In genomic region chr14:94681300-94682060, GRCh38 we compare ENCODE assay signal across 8 cellular contexts.
A peak's percentile ranks its signal among the peaks of the same experiment; 100 is the strongest.
DNase-seq lines count a peak whose midpoint lies in the region; ATAC-seq and TF ChIP-seq lines count a peak whose summit lies in the region.

No MANE protein-coding gene starts in this region.

- H3K27me3 Mint-ChIP-seq in neural crest cell (ENCODE audit: low read depth) = peaks cover 5% of the 10 kb centered on the region

- no peaks in the 10 kb centered on the region for H3K4me1 ChIP-seq in breast epithelium

- no peak for TF ChIP-seq POLR2A in breast epithelium (IDR thresholded peaks at IDR 0.05)

- H3K4me3 Mint-ChIP-seq in neural crest cell = no peak overlapping the region

- DNase-seq in ELF-1 (ENCODE audit: low read depth, low spot score) (peak; percentile 86), LNCaP clone FGC (ENCODE audit: low read depth) (peak; percentile 61), breast epithelium (ENCODE audit: low spot score in 2 of 2) (peak in 1 of 2 donors; percentile 27), neural crest cell (ENCODE audit: low read depth, low spot score) (no peak), NK-92 (lab: John Stamatoyannopoulos, UW; ENCODE audit: unreplicated experiment) (no peak), GM19238 (ENCODE audit: insufficient read length, low spot score) (no peak), SKM-1 (lab: John Stamatoyannopoulos, UW; ENCODE audit: unreplicated experiment) (no peak)

- no peak overlapping the region for H3K27ac Mint-ChIP-seq in neural crest cell (ENCODE audit: unreplicated experiment)

- no peaks in the 10 kb centered on the region for H3K36me3 ChIP-seq in breast epithelium

- H3K27me3 ChIP-seq in breast epithelium = no peaks in the 10 kb centered on the region

- ATAC-seq in GM19023 (IDR thresholded peaks at IDR 0.05; ENCODE audit: unreplicated experiment) = no peak

- no peaks in the 10 kb centered on the region for H3K36me3 Mint-ChIP-seq in neural crest cell (ENCODE audit: low read depth)

- no peaks in the 10 kb centered on the region for H3K9me3 Mint-ChIP-seq in neural crest cell

- H3K27ac ChIP-seq in breast epithelium = no peak overlapping the region

- H3K4me1 Mint-ChIP-seq in neural crest cell = peaks cover 14% of the 10 kb centered on the region

- no peak overlapping the region for H3K4me3 ChIP-seq in LNCaP clone FGC (ENCODE audit: low read depth, low read length)
- no peak overlapping the region for H3K4me3 ChIP-seq in breast epithelium

- H3K9me3 ChIP-seq in breast epithelium = no peaks in the 10 kb centered on the region

- intact Hi-C loops in breast epithelium (cut with DNase I; ENCODE audit: low total_unique reads) = loop anchor here (10.0 kb wide), 1 partner anchor 737 kb away; no protein-coding TSS in a partner anchor

- peak; percentile 76 for TF ChIP-seq CTCF in LNCaP clone FGC (IDR thresholded peaks at IDR 0.05; ENCODE audit: control insufficient read depth, extremely low read depth, insufficient read depth)
- peak in 2 of 3 donors; percentile 37 to 41 for TF ChIP-seq CTCF in breast epithelium (IDR thresholded peaks at IDR 0.05)
- TF ChIP-seq CTCF in neural crest cell (conservative IDR thresholded peaks at IDR 0.05) = peak; percentile 51

Comparison
In these comparisons a context has a peak if more than half of its experiments do, and no peak if none do; other contexts are left out.
1. DNase-seq: peak in ELF-1 (single experiment) and LNCaP clone FGC (single experiment); none in neural crest cell (single experiment), NK-92 (single experiment), GM19238 (single experiment) and SKM-1 (single experiment).
2. Peak in every context shown above with its lines, with median percentiles within 50 percentile points of each other: CTCF ChIP-seq.